ENCODE assay signal across 2 cellular contexts in genomic region chr1:110960777-110961420, GRCh38.
TF ChIP-seq lines count a peak whose summit lies in the region.

No MANE protein-coding gene starts in this region.

TF ChIP-seq in SK-N-SH, 30 proteins besides CTCF, POLR2A, EP300 and RAD21 (continued from another document):
- no peak for TF ChIP-seq IRF3 (IDR thresholded peaks at IDR 0.05; ENCODE audit: low read depth, low read length)
- TF ChIP-seq SMC3 (IDR thresholded peaks at IDR 0.05; ENCODE audit: low read depth, low read length), result no peak
- TF ChIP-seq, protein P1, sequence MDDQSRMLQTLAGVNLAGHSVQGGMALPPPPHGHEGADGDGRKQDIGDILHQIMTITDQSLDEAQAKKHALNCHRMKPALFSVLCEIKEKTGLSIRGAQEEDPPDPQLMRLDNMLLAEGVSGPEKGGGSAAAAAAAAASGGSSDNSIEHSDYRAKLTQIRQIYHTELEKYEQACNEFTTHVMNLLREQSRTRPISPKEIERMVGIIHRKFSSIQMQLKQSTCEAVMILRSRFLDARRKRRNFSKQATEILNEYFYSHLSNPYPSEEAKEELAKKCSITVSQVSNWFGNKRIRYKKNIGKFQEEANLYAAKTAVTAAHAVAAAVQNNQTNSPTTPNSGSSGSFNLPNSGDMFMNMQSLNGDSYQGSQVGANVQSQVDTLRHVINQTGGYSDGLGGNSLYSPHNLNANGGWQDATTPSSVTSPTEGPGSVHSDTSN (IDR thresholded peaks at IDR 0.05), result no peak
- TF ChIP-seq USF2 (IDR thresholded peaks at IDR 0.05; ENCODE audit: borderline replicate concordance, low read depth, low read length), result no peak
- TF ChIP-seq EZH2phosphoT487 (IDR thresholded peaks at IDR 0.05; ENCODE audit: borderline replicate concordance, low read depth), result no peak
- TF ChIP-seq, protein P2, sequence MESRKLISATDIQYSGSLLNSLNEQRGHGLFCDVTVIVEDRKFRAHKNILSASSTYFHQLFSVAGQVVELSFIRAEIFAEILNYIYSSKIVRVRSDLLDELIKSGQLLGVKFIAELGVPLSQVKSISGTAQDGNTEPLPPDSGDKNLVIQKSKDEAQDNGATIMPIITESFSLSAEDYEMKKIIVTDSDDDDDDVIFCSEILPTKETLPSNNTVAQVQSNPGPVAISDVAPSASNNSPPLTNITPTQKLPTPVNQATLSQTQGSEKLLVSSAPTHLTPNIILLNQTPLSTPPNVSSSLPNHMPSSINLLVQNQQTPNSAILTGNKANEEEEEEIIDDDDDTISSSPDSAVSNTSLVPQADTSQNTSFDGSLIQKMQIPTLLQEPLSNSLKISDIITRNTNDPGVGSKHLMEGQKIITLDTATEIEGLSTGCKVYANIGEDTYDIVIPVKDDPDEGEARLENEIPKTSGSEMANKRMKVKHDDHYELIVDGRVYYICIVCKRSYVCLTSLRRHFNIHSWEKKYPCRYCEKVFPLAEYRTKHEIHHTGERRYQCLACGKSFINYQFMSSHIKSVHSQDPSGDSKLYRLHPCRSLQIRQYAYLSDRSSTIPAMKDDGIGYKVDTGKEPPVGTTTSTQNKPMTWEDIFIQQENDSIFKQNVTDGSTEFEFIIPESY (IDR thresholded peaks at IDR 0.05; ENCODE audit: borderline replicate concordance, low read depth), result no peak
- no peak for TF ChIP-seq MEF2A (IDR thresholded peaks at IDR 0.05; ENCODE audit: borderline replicate concordance, low read depth)
- TF ChIP-seq TEAD4 (IDR thresholded peaks at IDR 0.05; ENCODE audit: borderline replicate concordance, insufficient read depth), result no peak
- TF ChIP-seq YY1 (IDR thresholded peaks at IDR 0.05; ENCODE audit: low read depth), result no peak
- no peak for TF ChIP-seq SIN3A (IDR thresholded peaks at IDR 0.05; ENCODE audit: borderline replicate concordance, low read depth, low read length)
- no peak for TF ChIP-seq RFX5 (IDR thresholded peaks at IDR 0.05; ENCODE audit: low read length)
- TF ChIP-seq FOXM1 (IDR thresholded peaks at IDR 0.05; ENCODE audit: low read depth), result no peak
TF ChIP-seq in SK-N-SH: peak in this region for 0.

TF ChIP-seq in SK-N-SH treated with all-trans-retinoic acid at 6 μM for 48 hours, 23 proteins besides CTCF, POLR2A, EP300 and RAD21:
- TF ChIP-seq, protein P3, sequence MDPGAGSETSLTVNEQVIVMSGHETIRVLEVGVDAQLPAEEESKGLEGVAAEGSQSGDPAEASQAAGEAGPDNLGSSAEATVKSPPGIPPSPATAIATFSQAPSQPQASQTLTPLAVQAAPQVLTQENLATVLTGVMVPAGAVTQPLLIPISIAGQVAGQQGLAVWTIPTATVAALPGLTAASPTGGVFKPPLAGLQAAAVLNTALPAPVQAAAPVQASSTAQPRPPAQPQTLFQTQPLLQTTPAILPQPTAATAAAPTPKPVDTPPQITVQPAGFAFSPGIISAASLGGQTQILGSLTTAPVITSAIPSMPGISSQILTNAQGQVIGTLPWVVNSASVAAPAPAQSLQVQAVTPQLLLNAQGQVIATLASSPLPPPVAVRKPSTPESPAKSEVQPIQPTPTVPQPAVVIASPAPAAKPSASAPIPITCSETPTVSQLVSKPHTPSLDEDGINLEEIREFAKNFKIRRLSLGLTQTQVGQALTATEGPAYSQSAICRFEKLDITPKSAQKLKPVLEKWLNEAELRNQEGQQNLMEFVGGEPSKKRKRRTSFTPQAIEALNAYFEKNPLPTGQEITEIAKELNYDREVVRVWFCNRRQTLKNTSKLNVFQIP (CRISPR knock-in tag; IDR thresholded peaks at IDR 0.05; ENCODE audit: borderline replicate concordance, low read depth), result no peak
- no peak for TF ChIP-seq BACH2 (CRISPR knock-in tag; IDR thresholded peaks at IDR 0.05; ENCODE audit: borderline replicate concordance)
- TF ChIP-seq ZFP30 (CRISPR knock-in tag; IDR thresholded peaks at IDR 0.05), result no peak
- TF ChIP-seq ZFP3 (CRISPR knock-in tag; IDR thresholded peaks at IDR 0.05), result no peak
- TF ChIP-seq OSR1 (CRISPR knock-in tag; IDR thresholded peaks at IDR 0.05), result no peak
- no peak for TF ChIP-seq ZNF565 (CRISPR knock-in tag; conservative IDR thresholded peaks at IDR 0.05; ENCODE audit: low read depth)
- TF ChIP-seq, protein P4, sequence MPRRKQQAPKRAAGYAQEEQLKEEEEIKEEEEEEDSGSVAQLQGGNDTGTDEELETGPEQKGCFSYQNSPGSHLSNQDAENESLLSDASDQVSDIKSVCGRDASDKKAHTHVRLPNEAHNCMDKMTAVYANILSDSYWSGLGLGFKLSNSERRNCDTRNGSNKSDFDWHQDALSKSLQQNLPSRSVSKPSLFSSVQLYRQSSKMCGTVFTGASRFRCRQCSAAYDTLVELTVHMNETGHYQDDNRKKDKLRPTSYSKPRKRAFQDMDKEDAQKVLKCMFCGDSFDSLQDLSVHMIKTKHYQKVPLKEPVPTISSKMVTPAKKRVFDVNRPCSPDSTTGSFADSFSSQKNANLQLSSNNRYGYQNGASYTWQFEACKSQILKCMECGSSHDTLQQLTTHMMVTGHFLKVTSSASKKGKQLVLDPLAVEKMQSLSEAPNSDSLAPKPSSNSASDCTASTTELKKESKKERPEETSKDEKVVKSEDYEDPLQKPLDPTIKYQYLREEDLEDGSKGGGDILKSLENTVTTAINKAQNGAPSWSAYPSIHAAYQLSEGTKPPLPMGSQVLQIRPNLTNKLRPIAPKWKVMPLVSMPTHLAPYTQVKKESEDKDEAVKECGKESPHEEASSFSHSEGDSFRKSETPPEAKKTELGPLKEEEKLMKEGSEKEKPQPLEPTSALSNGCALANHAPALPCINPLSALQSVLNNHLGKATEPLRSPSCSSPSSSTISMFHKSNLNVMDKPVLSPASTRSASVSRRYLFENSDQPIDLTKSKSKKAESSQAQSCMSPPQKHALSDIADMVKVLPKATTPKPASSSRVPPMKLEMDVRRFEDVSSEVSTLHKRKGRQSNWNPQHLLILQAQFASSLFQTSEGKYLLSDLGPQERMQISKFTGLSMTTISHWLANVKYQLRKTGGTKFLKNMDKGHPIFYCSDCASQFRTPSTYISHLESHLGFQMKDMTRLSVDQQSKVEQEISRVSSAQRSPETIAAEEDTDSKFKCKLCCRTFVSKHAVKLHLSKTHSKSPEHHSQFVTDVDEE (CRISPR knock-in tag; IDR thresholded peaks at IDR 0.05), result no peak
- TF ChIP-seq ZC3H10 (CRISPR knock-in tag; IDR thresholded peaks at IDR 0.05), result no peak
